In the genomic region with DNA sequence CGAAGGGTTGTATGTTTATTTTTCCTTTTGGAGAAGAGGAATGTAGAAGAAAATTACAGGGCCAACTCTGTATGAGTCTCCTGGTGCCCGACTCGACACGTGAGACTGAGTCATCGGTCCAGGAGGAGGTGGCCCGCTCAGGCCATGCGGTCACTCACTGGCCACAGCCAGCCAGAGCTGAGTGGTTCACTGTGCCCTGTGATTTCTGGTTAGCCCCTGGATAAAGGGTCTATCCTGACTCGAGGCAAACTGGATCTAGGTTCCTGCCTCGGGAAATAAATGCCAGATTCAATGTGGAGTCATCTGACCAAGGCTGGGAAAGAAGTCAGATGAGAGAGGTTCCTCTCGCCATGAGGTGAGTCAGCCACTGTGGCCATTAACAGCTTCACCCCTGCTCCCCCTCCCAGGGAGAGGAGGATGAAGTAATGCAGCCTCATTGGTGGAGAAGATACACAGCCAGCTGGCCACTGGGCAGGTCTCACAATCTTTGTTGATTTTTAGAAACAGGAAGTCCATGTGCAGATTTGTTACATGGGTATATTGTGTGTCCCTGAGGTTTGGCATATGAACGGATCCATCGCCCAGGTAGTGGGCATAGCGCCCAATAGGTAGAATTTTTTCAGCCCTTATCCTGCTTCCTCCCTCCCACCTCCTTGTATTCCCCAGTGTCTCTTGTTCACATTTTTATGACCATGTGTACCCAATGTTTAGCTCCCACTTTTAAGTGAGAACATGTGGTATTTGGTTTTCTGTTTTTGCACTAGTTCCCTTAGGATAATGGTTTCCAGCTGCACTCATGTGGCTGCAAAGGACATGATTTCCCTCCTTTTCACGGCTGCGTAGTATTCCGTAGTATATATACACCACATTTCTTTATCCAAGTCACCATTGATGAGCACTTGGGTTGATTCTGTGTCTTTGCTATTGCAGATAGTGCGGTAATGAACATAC, we compare ENCODE assay signal across 8 cellular contexts. TPM values are rescaled to one million over a fixed set of nuclear protein-coding genes. Genes with fewer than 3 reads are reported as not detected.
A peak's percentile ranks its signal among the peaks of the same experiment; 100 is the strongest.
DNase-seq lines count a peak whose midpoint lies in the region; ATAC-seq, FAIRE-seq and TF ChIP-seq lines count a peak whose summit lies in the region.

No MANE protein-coding gene starts in this region.

- peak; percentile 75 for DNase-seq in LoVo (ENCODE audit: low spot score)
- peak; percentile 68 to 81 (median 74) for DNase-seq in K562 (ENCODE audit: extremely low read depth in 1 of 4, low spot score in 3 of 4)
- peak; percentile 97 for DNase-seq in kidney tubule cell (ENCODE audit: low spot score)
- peak; percentile 79 to 90 for DNase-seq in tibial nerve (ENCODE audit: low spot score in 2 of 2)
- DNase-seq in endothelial cell (ENCODE audit: low spot score) = no peak
- no peak for DNase-seq in NCI-H446 (lab: John Stamatoyannopoulos, UW)

- POLR2A ChIA-PET in K562 (lab: Yijun Ruan, JAX) = interaction anchor here (0.6 to 1.3 kb wide), 4 partner anchors 12 to 42 kb away, joined by 3 to 5 read pairs (median 4); no protein-coding TSS in a partner anchor

- TF ChIP-seq POLR2A in K562 (conservative IDR thresholded peaks at IDR 0.05) = no peak; the same call in 1 of the 2 replicates
- TF ChIP-seq POLR2A in tibial nerve (IDR thresholded peaks at IDR 0.05) = peak in 1 of 2 donors; percentile 18

- H4K20me1 ChIP-seq in K562 (replicated peaks; ENCODE audit: control insufficient read depth, insufficient read depth, low read length) = no peaks in the 10 kb centered on the region

- no peaks in the 10 kb centered on the region for H3K9me1 ChIP-seq in K562 (ENCODE audit: control insufficient read depth, insufficient read depth, low read length)

- H3K4me3 ChIP-seq in K562 = no peak overlapping the region
- no peak overlapping the region for H3K4me3 ChIP-seq in tibial nerve

- peak overlapping the region; percentile 87 for H2AFZ ChIP-seq in K562 (ENCODE audit: low read depth, low read length)

- no peaks in the 10 kb centered on the region for H3K4me1 Mint-ChIP-seq in stimulated activated memory B cell treated with anti-CD40 and anti-IgM and Interleukin-4, amounts not matched to agents 10 μg/mL and 1 μg/mL and 100 μg/mL, for 72 hours
- H3K4me1 Mint-ChIP-seq in endothelial cell (ENCODE audit: unreplicated experiment) = peaks cover 4% of the 10 kb centered on the region

- CTCF ChIA-PET in K562 (lab: Yijun Ruan, JAX; ENCODE audit: low intra/inter-chr PET ratio) = no interaction called here

- no TSS peak for BruUV-seq in K562 (replicated peaks; lab: Mats Ljungman, UMichigan)

- H3K36me3 ChIP-seq in K562 (ENCODE audit: control insufficient read depth, insufficient read depth, low read length) (no peaks in the 10 kb centered on the region), tibial nerve (peaks cover 0 to 42% (median 0%) of the 10 kb centered on the region in 3 donors)

- TF ChIP-seq RAD21 in K562 (CRISPR knock-in tag; conservative IDR thresholded peaks at IDR 0.05 in 1 of 2, IDR thresholded peaks at IDR 0.05 in 1 of 2) = no peak

- H3K9me3 ChIP-seq in K562 (replicated peaks; ENCODE audit: control insufficient read depth, insufficient read depth, low read depth, low read length) (no peaks in the 10 kb centered on the region), tibial nerve (no peaks in the 10 kb centered on the region)

- ATAC-seq in K562 = peak; percentile 95
- no peak for ATAC-seq in stimulated activated memory B cell treated with anti-CD40 and anti-IgM and Interleukin-4, amounts not matched to agents 10 μg/mL and 1 μg/mL and 100 μg/mL, for 72 hours
- ATAC-seq in GM18511 (IDR thresholded peaks at IDR 0.05; ENCODE audit: unreplicated experiment) = no peak

- H3K27ac ChIP-seq in K562 (ENCODE audit: extremely low read depth, low read depth, low read length) = peak overlapping the region; percentile 64; the same call in 2 of the 3 replicates
- H3K27ac ChIP-seq in tibial nerve = peak overlapping the region; percentile 67 to 92 (median 78)

- no peak for TF ChIP-seq CTCF in K562 (IDR thresholded peaks at IDR 0.05 in 2 of 3, conservative IDR thresholded peaks at IDR 0.05 in 1 of 3; ENCODE audit: insufficient read depth in 2 of 3, low read depth in 1 of 3, low read length in 3 of 3)
- no peak for TF ChIP-seq CTCF in tibial nerve (IDR thresholded peaks at IDR 0.05)
- no peak for TF ChIP-seq CTCF in endothelial cell (IDR thresholded peaks at IDR 0.05; ENCODE audit: unreplicated experiment)

- no peaks in the 10 kb centered on the region for H3K79me2 ChIP-seq in K562 (ENCODE audit: control insufficient read depth, insufficient read depth, low read length)

- TF ChIP-seq EP300 in K562 (IDR thresholded peaks at IDR 0.05; ENCODE audit: low read length) (peak; percentile 20; the same call in 1 of the 2 replicates), tibial nerve (IDR thresholded peaks at IDR 0.05) (peak in 1 of 2 donors; percentile 83)

- no peak overlapping the region for H3K4me3 Mint-ChIP-seq in stimulated activated memory B cell treated with anti-CD40 and anti-IgM and Interleukin-4, amounts not matched to agents 10 μg/mL and 1 μg/mL and 100 μg/mL, for 72 hours
- no peak overlapping the region for H3K4me3 Mint-ChIP-seq in endothelial cell (ENCODE audit: unreplicated experiment)

- peaks cover 10% of the 10 kb centered on the region for H3K36me3 Mint-ChIP-seq in stimulated activated memory B cell treated with anti-CD40 and anti-IgM and Interleukin-4, amounts not matched to agents 10 μg/mL and 1 μg/mL and 100 μg/mL, for 72 hours
- no peaks in the 10 kb centered on the region for H3K36me3 Mint-ChIP-seq in endothelial cell (ENCODE audit: low read depth, unreplicated experiment)

- H3K27me3 Mint-ChIP-seq in stimulated activated memory B cell treated with anti-CD40 and anti-IgM and Interleukin-4, amounts not matched to agents 10 μg/mL and 1 μg/mL and 100 μg/mL, for 72 hours = peaks cover 10% of the 10 kb centered on the region
- no peaks in the 10 kb centered on the region for H3K27me3 Mint-ChIP-seq in endothelial cell (ENCODE audit: unreplicated experiment)

- intact Hi-C loops in K562 (cut with micrococcal nuclease) = no loop called here

- in situ Hi-C loops in K562 (cut with MboI) = no loop called here

- FAIRE-seq in K562 (lab: Jason Lieb, UNC) = peak; percentile 85

- peaks cover 6 to 12% of the 10 kb centered on the region in 2 experiments; a peak in 4 of 5 replicates for H3K27me3 ChIP-seq in K562 (ENCODE audit: control insufficient read depth in 2 of 2, insufficient read depth in 2 of 2, low read length in 2 of 2)
- no peaks in the 10 kb centered on the region for H3K27me3 ChIP-seq in tibial nerve

- no peak overlapping the region for H3K27ac Mint-ChIP-seq in stimulated activated memory B cell treated with anti-CD40 and anti-IgM and Interleukin-4, amounts not matched to agents 10 μg/mL and 1 μg/mL and 100 μg/mL, for 72 hours
- no peak overlapping the region for H3K27ac Mint-ChIP-seq in endothelial cell (ENCODE audit: unreplicated experiment)

- peak overlapping the region; percentile 51 for H3K4me2 ChIP-seq in K562 (ENCODE audit: insufficient read depth, low read length)

- WGBS in K562 (ENCODE audit: insufficient coverage, low coverage, missing lambda C conversion rate) = 36% methylated on average over 17 of the region's 17 CpGs
- WGBS in tibial nerve, 2 donors = 54 to 58% methylated on average over 17 of the region's 17 CpGs

- H3K9ac ChIP-seq in K562 (ENCODE audit: insufficient read depth in 1 of 2, low read depth in 2 of 2, low read length in 2 of 2) = peak overlapping the region in 1 of 2 experiments; percentile 39; a peak in 1 of 4 replicates

- H3K4me1 ChIP-seq in K562 (replicated peaks in 1 of 2; ENCODE audit: control insufficient read depth in 2 of 2, insufficient read depth in 2 of 2, low read length in 2 of 2) (peaks cover 3 to 15% of the 10 kb centered on the region in 2 experiments; a peak in 3 of 5 replicates), tibial nerve (peaks cover 0 to 47% (median 13%) of the 10 kb centered on the region in 4 donors)

- H3K9me3 Mint-ChIP-seq in stimulated activated memory B cell treated with anti-CD40 and anti-IgM and Interleukin-4, amounts not matched to agents 10 μg/mL and 1 μg/mL and 100 μg/mL, for 72 hours = no peaks in the 10 kb centered on the region
- no peaks in the 10 kb centered on the region for H3K9me3 Mint-ChIP-seq in endothelial cell (ENCODE audit: unreplicated experiment)

RNA-seq across cellular contexts. Expression of a gene that starts 21.7 kb away (rescaled TPM):
- total RNA-seq in K562 (2011; cell fraction: chromatin; rRNA removed; ENCODE audit: low replicate concordance) = 148 and 235 TPM in 2 replicates
- 81.9 and 95.5 TPM in 2 replicates for total RNA-seq in K562 (2011; cell fraction: nucleolus; rRNA removed)
- total RNA-seq in K562 (2011; cell fraction: nucleoplasm; rRNA removed) = 95.0 and 103 TPM in 2 replicates
- total RNA-seq in K562 (2014; rRNA removed) (15.1 and 18.3 TPM in 2 replicates), K562 (2014; rRNA removed; fragmentation: Illumina TruSeq; extraction: Trizol) (23.7 and 29.8 TPM in 2 replicates), K562 (2015; rRNA removed; fragmentation: Illumina TruSeq; extraction: Trizol) (18.5 and 20.8 TPM in 2 replicates), K562 (2021) (66.8 and 72.8 TPM in 2 replicates), tibial nerve (10 to 100 TPM; 50.9 to 64.9 (median 59.9) TPM), endothelial cell (ENCODE audit: unreplicated experiment) (56.7 TPM)
- polyA plus RNA-seq in K562 (2011; rRNA removed) (22.5 and 34.0 TPM in 2 replicates), K562 (2014; fragmentation: Illumina TruSeq; extraction: Trizol) (45.9 and 47.4 TPM in 2 replicates), K562 (2014; fragmentation: Nextera tagmentation; extraction: Ambion mirVana) (1 to 10 TPM; 6.4 to 8.5 TPM), K562 (2014; rRNA removed) (31.7 and 33.9 TPM in 2 replicates)
- 21.9 and 24.7 TPM in 2 replicates for polyA plus RNA-seq in K562 (2011; cell fraction: cytosol; rRNA removed)
- polyA plus RNA-seq in K562 (2011; cell fraction: nucleus; rRNA removed) = 99.8 and 123 TPM in 2 replicates
- 45.4 and 46.5 TPM in 2 replicates for polyA plus RNA-seq in K562 (2012)
- polyA minus RNA-seq in K562 (2011; rRNA and poly(A)+ RNA removed) = 34.2 and 37.2 TPM in 2 replicates
- 21.8 and 26.1 TPM in 2 replicates for polyA minus RNA-seq in K562 (2011; cell fraction: cytosol; rRNA and poly(A)+ RNA removed)
- 26.8 and 40.4 TPM in 2 replicates for polyA minus RNA-seq in K562 (2011; cell fraction: nucleus; rRNA and poly(A)+ RNA removed)

RNA-seq across cellular contexts. Expression of a gene that starts 40.7 kb away (rescaled TPM):
- not detected in 2 replicates for total RNA-seq in K562 (2011; cell fraction: chromatin; rRNA removed; ENCODE audit: low replicate concordance)
- total RNA-seq in K562 (2011; cell fraction: nucleolus; rRNA removed) = not detected in 2 replicates
- not detected in 2 replicates for total RNA-seq in K562 (2011; cell fraction: nucleoplasm; rRNA removed)
- total RNA-seq in K562 (2014; rRNA removed) (not detected in 2 replicates), K562 (2014; rRNA removed; fragmentation: Illumina TruSeq; extraction: Trizol) (not detected in 2 replicates), K562 (2015; rRNA removed; fragmentation: Illumina TruSeq; extraction: Trizol) (not detected in 2 replicates), K562 (2021) (not detected in 2 replicates), tibial nerve (10 to 100 TPM in 2 of 4 donors, 1 to 10 TPM in 2; 6.5 to 35.1 (median 9.9) TPM), endothelial cell (ENCODE audit: unreplicated experiment) (1.4 TPM)
- polyA plus RNA-seq in K562 (2011; rRNA removed) (not detected in 2 replicates), K562 (2014; fragmentation: Illumina TruSeq; extraction: Trizol) (not detected in 2 replicates), K562 (2014; fragmentation: Nextera tagmentation; extraction: Ambion mirVana) (not detected), K562 (2014; rRNA removed) (not detected in 2 replicates)
- not detected in 2 replicates for polyA plus RNA-seq in K562 (2011; cell fraction: cytosol; rRNA removed)
- not detected in 2 replicates for polyA plus RNA-seq in K562 (2011; cell fraction: nucleus; rRNA removed)
- not detected in 2 replicates for polyA plus RNA-seq in K562 (2012)
- polyA minus RNA-seq in K562 (2011; rRNA and poly(A)+ RNA removed) = not detected in 2 replicates
- polyA minus RNA-seq in K562 (2011; cell fraction: cytosol; rRNA and poly(A)+ RNA removed) = not detected in 2 replicates
- polyA minus RNA-seq in K562 (2011; cell fraction: nucleus; rRNA and poly(A)+ RNA removed) = not detected in 2 replicates

Comparison
In these comparisons a context has a peak if more than half of its experiments do, and no peak if none do; other contexts are left out.
1. DNase-seq: peak in LoVo (single experiment), K562 (4 of 4), kidney tubule cell (single experiment) and tibial nerve (2 of 2); none in endothelial cell (single experiment) and NCI-H446 (0 of 2).